Comparison of ENCODE assay signal across 8 cellular contexts in genomic region chr4:184097240-184097619, GRCh38.
DNase-seq lines count a peak whose midpoint lies in the region; ATAC-seq lines count a peak whose summit lies in the region.

No MANE protein-coding gene starts in this region.

- peak overlapping the region; percentile 49 for H3K27ac ChIP-seq in angular gyrus (ENCODE audit: low read depth, low read length)

- DNase-seq in EH (ENCODE audit: low read depth), result peak; percentile 1
- peak; percentile 44 to 50 for DNase-seq in left colon
- peak; percentile 49 for DNase-seq in stimulated activated CD8-positive, alpha-beta memory T cell treated with anti-CD3 and anti-CD28 coated beads, Interleukin-4, amount 100 ng/mL, for 48 hours
- DNase-seq in NCI-H1436 (lab: John Stamatoyannopoulos, UW), result no peak
- DNase-seq in NCI-H1694 (lab: John Stamatoyannopoulos, UW), result no peak

- intact Hi-C loops in left colon (cut with DNase I, micrococcal nuclease), result loop anchor here in 1 of 2 donors (10.0 kb wide), 1 partner anchor 252 kb away; no protein-coding TSS in a partner anchor

- peak; percentile 87 for ATAC-seq in HG02588 (IDR thresholded peaks at IDR 0.05; ENCODE audit: unreplicated experiment)
- peak; percentile 55 for ATAC-seq in left colon
- ATAC-seq in GM21515 (IDR thresholded peaks at IDR 0.05; ENCODE audit: unreplicated experiment), result no peak

Comparison
In these comparisons a context has a peak if more than half of its experiments do, and no peak if none do; other contexts are left out.
1. DNase-seq: peak in EH (single experiment), left colon (2 of 2) and stimulated activated CD8-positive, alpha-beta memory T cell treated with anti-CD3 and anti-CD28 coated beads, Interleukin-4, amount 100 ng/mL, for 48 hours (single experiment); none in NCI-H1436 (single experiment) and NCI-H1694 (single experiment).